In the genomic region with DNA sequence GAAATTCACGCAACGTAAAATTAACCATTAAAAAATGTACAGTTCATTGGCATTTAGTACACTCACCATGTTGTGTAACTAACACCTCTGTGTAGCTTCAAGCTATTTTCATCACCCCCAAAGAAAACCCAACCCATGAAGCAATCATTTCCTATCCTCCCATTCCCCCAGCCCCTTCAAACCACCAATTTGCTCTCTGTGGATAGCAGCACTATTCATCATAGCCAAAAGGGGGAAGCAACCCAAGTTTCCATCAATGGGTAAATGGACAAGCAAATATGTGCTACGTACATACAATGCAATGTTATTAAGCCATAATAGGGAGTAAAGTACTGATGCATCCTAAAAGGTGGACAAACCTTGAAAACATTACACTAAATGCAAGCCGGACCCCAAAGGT, we compare ENCODE assay signal across 31 cellular contexts. TPM values are rescaled to one million over a fixed set of nuclear protein-coding genes. Genes with fewer than 3 reads are reported as not detected.
"Had no signal": no experiment of that assay in that cellular context is flagged by ENCODE, and none has a peak within 500 bp of the region (broad histone marks: within the 10 kb centered on the region; RNA-seq: fewer than 3 reads in every experiment).

No MANE protein-coding gene starts in this region.

- H3K36me3 Mint-ChIP-seq: immature natural killer cell; mesothelial cell of epicardium; naive B cell; stimulated activated naive B cell treated with anti-CD40 and anti-IgM and Interleukin-4, amounts not matched to agents 10 μg/mL and 1 μg/mL and 100 μg/mL, for 72 hours had no signal

- H3K9me3 Mint-ChIP-seq: activated CD4-positive, alpha-beta T cell treated with anti-CD3 and anti-CD28 coated beads, Interleukin-2, amount 10 ng/mL, durations not matched to agents 24 days and 14 days; activated CD8-positive, alpha-beta T cell treated with anti-CD3 and anti-CD28 coated beads for 36 hours; activated T-cell treated with anti-CD3 and anti-CD28 coated beads, Interleukin-2, amount 50 U/mL, for 4 hours; activated T-helper 17 cell treated with anti-CD3 and anti-CD28 coated beads, Interleukin-2, amount 50 U/mL, for 72 hours; immature natural killer cell; mesothelial cell of epicardium; naive B cell; nephron progenitor cell; stimulated activated naive B cell treated with anti-CD40 and anti-IgM and Interleukin-4, amounts not matched to agents 10 μg/mL and 1 μg/mL and 100 μg/mL, for 72 hours had no signal

- H3K4me1 Mint-ChIP-seq: activated CD4-positive, alpha-beta T cell treated with anti-CD3 and anti-CD28 coated beads, Interleukin-2, amount 10 ng/mL, durations not matched to agents 24 days and 14 days; activated T-helper 17 cell treated with anti-CD3 and anti-CD28 coated beads, Interleukin-2, amount 50 U/mL, for 72 hours; immature natural killer cell; naive B cell had no signal

- H3K4me3 ChIP-seq: esophagus muscularis mucosa, heart left ventricle, ovary, prostate gland, stomach, thyroid gland, upper lobe of left lung, vagina had no signal

- ATAC-seq: activated CD4-positive, CD25-positive, alpha-beta regulatory T cell treated with anti-CD3 and anti-CD28 coated beads, Interleukin-2, amount 50 U/mL, for 24 hours; activated CD8-positive, alpha-beta T cell treated with anti-CD3 and anti-CD28 coated beads for 36 hours; activated T-cell treated with anti-CD3 and anti-CD28 coated beads, Interleukin-2, amount 50 U/mL, for 4 hours; activated T-helper 17 cell treated with anti-CD3 and anti-CD28 coated beads, Interleukin-2, amount 50 U/mL, for 72 hours; foreskin keratinocyte; heart left ventricle; left colon; stimulated activated naive B cell treated with anti-CD40 and anti-IgM and Interleukin-4, amounts not matched to agents 10 μg/mL and 1 μg/mL and 100 μg/mL, for 72 hours had no signal

- H3K27ac ChIP-seq: esophagus muscularis mucosa, foreskin keratinocyte, heart left ventricle, ovary, prostate gland, stomach, thyroid gland, upper lobe of left lung, vagina, VCaP had no signal

- H3K27ac Mint-ChIP-seq: activated CD4-positive, alpha-beta T cell treated with anti-CD3 and anti-CD28 coated beads, Interleukin-2, amount 10 ng/mL, durations not matched to agents 24 days and 14 days; activated CD8-positive, alpha-beta T cell treated with anti-CD3 and anti-CD28 coated beads for 36 hours; activated T-helper 17 cell treated with anti-CD3 and anti-CD28 coated beads, Interleukin-2, amount 50 U/mL, for 72 hours; immature natural killer cell; mesothelial cell of epicardium; naive B cell; nephron progenitor cell; stimulated activated naive B cell treated with anti-CD40 and anti-IgM and Interleukin-4, amounts not matched to agents 10 μg/mL and 1 μg/mL and 100 μg/mL, for 72 hours had no signal

- H3K36me3 ChIP-seq: esophagus muscularis mucosa, heart left ventricle, ovary, prostate gland, stomach, thyroid gland, upper lobe of left lung, vagina had no signal

- H3K9me3 ChIP-seq: esophagus muscularis mucosa, heart left ventricle, ovary, prostate gland, stomach, thyroid gland, upper lobe of left lung, vagina had no signal

- H3K4me3 Mint-ChIP-seq: activated CD4-positive, alpha-beta T cell treated with anti-CD3 and anti-CD28 coated beads, Interleukin-2, amount 10 ng/mL, durations not matched to agents 24 days and 14 days; activated CD8-positive, alpha-beta T cell treated with anti-CD3 and anti-CD28 coated beads for 36 hours; activated T-cell treated with anti-CD3 and anti-CD28 coated beads, Interleukin-2, amount 50 U/mL, for 4 hours; activated T-helper 17 cell treated with anti-CD3 and anti-CD28 coated beads, Interleukin-2, amount 50 U/mL, for 72 hours; immature natural killer cell; mesothelial cell of epicardium; naive B cell; nephron progenitor cell; stimulated activated naive B cell treated with anti-CD40 and anti-IgM and Interleukin-4, amounts not matched to agents 10 μg/mL and 1 μg/mL and 100 μg/mL, for 72 hours had no signal

- DNase-seq: activated CD4-positive, alpha-beta T cell treated with anti-CD3 and anti-CD28 coated beads, Interleukin-2, amount 10 ng/mL, durations not matched to agents 24 days and 14 days; activated CD8-positive, alpha-beta T cell treated with anti-CD3 and anti-CD28 coated beads for 36 hours; activated gamma-delta T cell treated with Interleukin-2 at 50 U/mL for 16 hours; activated naive CD4-positive, alpha-beta T cell treated with anti-CD3 and anti-CD28 coated beads, Interleukin-2, amount 50 U/mL, for 16 hours; activated T-cell treated with anti-CD3 and anti-CD28 coated beads, Interleukin-2, amount 50 U/mL, for 4 hours; amniotic stem cell; caudate nucleus; foreskin keratinocyte; heart left ventricle; hypothalamus; immature natural killer cell; kidney; left colon; naive B cell; nephron progenitor cell; ovary; retina; stimulated activated CD4-positive, alpha-beta T cell treated with anti-CD3 and anti-CD28 coated beads, Interleukin-15, amount 100 ng/mL, for 24 hours; stimulated activated CD4-positive, alpha-beta T cell treated with anti-CD3 and anti-CD28 coated beads, Interleukin-2, amount 100 ng/mL, for 24 hours; stimulated activated naive B cell treated with anti-CD40 and anti-IgM and Interleukin-4, amounts not matched to agents 10 μg/mL and 1 μg/mL and 100 μg/mL, for 72 hours; stomach; thyroid gland; upper lobe of left lung had no signal

- H3K27me3 ChIP-seq: ovary, thyroid gland, upper lobe of left lung, vagina had no signal

RNA-seq across cellular contexts. Expression of a gene that starts 10.9 kb away (rescaled TPM):
- total RNA-seq: activated CD4-positive, alpha-beta T cell treated with anti-CD3 and anti-CD28 coated beads, Interleukin-2, amount 10 ng/mL, durations not matched to agents 24 days and 14 days; activated CD8-positive, alpha-beta T cell treated with anti-CD3 and anti-CD28 coated beads for 36 hours; activated T-cell treated with anti-CD3 and anti-CD28 coated beads, Interleukin-2, amount 50 U/mL, for 4 hours; activated T-helper 17 cell treated with anti-CD3 and anti-CD28 coated beads, Interleukin-2, amount 50 U/mL, for 72 hours; mesothelial cell of epicardium; vagina had no signal

RNA-seq across cellular contexts. Expression of a gene that starts 27.6 kb away (rescaled TPM):
- total RNA-seq: activated CD4-positive, alpha-beta T cell treated with anti-CD3 and anti-CD28 coated beads, Interleukin-2, amount 10 ng/mL, durations not matched to agents 24 days and 14 days; activated CD8-positive, alpha-beta T cell treated with anti-CD3 and anti-CD28 coated beads for 36 hours; activated T-cell treated with anti-CD3 and anti-CD28 coated beads, Interleukin-2, amount 50 U/mL, for 4 hours; activated T-helper 17 cell treated with anti-CD3 and anti-CD28 coated beads, Interleukin-2, amount 50 U/mL, for 72 hours; heart left ventricle; liver; mesothelial cell of epicardium; ovary; prostate gland; thyroid gland; upper lobe of left lung had no signal
